Comparison of ENCODE assay signal across 1 cellular context in the genomic region with DNA sequence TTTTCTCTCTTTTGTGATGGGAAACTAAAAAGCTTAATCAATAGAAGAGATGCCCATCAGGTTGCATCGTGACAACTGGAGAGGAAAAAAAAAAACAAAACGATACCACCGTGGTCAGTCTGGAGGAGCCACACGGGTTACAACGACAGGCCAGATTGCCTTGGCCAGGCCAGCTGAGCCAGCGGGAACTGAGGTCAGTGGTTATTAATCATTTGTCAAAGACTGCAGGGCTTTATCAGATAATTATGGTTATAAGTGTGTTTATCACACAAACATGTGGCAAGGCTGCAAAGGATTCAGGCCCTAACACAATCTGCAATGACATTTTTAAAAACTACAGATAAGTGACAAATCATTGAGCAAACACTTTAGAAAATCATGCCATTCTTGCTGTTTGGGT.
TF ChIP-seq lines count a peak whose summit lies in the region.

No MANE protein-coding gene starts in this region.

TF ChIP-seq in K562, 482 proteins besides CTCF, POLR2A, EP300 and RAD21 (continued from another document):
- TF ChIP-seq, protein P1, sequence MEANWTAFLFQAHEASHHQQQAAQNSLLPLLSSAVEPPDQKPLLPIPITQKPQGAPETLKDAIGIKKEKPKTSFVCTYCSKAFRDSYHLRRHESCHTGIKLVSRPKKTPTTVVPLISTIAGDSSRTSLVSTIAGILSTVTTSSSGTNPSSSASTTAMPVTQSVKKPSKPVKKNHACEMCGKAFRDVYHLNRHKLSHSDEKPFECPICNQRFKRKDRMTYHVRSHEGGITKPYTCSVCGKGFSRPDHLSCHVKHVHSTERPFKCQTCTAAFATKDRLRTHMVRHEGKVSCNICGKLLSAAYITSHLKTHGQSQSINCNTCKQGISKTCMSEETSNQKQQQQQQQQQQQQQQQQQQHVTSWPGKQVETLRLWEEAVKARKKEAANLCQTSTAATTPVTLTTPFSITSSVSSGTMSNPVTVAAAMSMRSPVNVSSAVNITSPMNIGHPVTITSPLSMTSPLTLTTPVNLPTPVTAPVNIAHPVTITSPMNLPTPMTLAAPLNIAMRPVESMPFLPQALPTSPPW (CRISPR knock-in tag; IDR thresholded peaks at IDR 0.05): peak; percentile 15; the same call in 1 of the 2 replicates
- TF ChIP-seq ZBTB17 (CRISPR knock-in tag; IDR thresholded peaks at IDR 0.05) (no peak), PHF21A (IDR thresholded peaks at IDR 0.05; ENCODE audit: borderline replicate concordance, low read depth) (no peak), MEIS2 (IDR thresholded peaks at IDR 0.05; ENCODE audit: partially characterized antibody) (peak; percentile 84), PHF8 (IDR thresholded peaks at IDR 0.05; ENCODE audit: borderline replicate concordance, low read length) (no peak), ZNF134 (CRISPR knock-in tag; conservative IDR thresholded peaks at IDR 0.05) (no peak), GABPA (tag; conservative IDR thresholded peaks at IDR 0.05; ENCODE audit: low read depth) (no peak), THRAP3 (IDR thresholded peaks at IDR 0.05; ENCODE audit: borderline replicate concordance) (no peak), SRSF3 (IDR thresholded peaks at IDR 0.05; ENCODE audit: insufficient read depth, low read length) (no peak), PPARD (CRISPR knock-in tag; IDR thresholded peaks at IDR 0.05) (no peak), NR2F6 (CRISPR knock-in tag; IDR thresholded peaks at IDR 0.05) (no peak), POLR2G (IDR thresholded peaks at IDR 0.05; ENCODE audit: low read depth, low read length) (no peak), NFIC (IDR thresholded peaks at IDR 0.05) (no peak)
- TF ChIP-seq, protein P2, sequence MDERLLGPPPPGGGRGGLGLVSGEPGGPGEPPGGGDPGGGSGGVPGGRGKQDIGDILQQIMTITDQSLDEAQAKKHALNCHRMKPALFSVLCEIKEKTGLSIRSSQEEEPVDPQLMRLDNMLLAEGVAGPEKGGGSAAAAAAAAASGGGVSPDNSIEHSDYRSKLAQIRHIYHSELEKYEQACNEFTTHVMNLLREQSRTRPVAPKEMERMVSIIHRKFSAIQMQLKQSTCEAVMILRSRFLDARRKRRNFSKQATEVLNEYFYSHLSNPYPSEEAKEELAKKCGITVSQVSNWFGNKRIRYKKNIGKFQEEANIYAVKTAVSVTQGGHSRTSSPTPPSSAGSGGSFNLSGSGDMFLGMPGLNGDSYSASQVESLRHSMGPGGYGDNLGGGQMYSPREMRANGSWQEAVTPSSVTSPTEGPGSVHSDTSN (CRISPR knock-in tag; IDR thresholded peaks at IDR 0.05; ENCODE audit: low read depth): no peak
- TF ChIP-seq, protein P2 (tag; conservative IDR thresholded peaks at IDR 0.05; ENCODE audit: low read depth): peak; percentile 79
